9 cellular contexts compared by ENCODE assay signal in genomic region chr1:44675186-44675585, GRCh38. TPM values are rescaled to one million over a fixed set of nuclear protein-coding genes. Genes with fewer than 3 reads are reported as not detected.
A peak's percentile ranks its signal among the peaks of the same experiment; 100 is the strongest.
DNase-seq lines count a peak whose midpoint lies in the region; ATAC-seq and TF ChIP-seq lines count a peak whose summit lies in the region.
"Had no signal": no experiment of that assay in that cellular context is flagged by ENCODE, and none has a peak within 500 bp of the region (broad histone marks: within the 10 kb centered on the region; RNA-seq: fewer than 3 reads in every experiment).

No MANE protein-coding gene starts in this region.

- H3K27me3 ChIP-seq in left ventricle myocardium inferior (ENCODE audit: low read depth) (no peaks in the 10 kb centered on the region), breast epithelium (no peaks in the 10 kb centered on the region)

- TF ChIP-seq CTCF in left ventricle myocardium inferior (IDR thresholded peaks at IDR 0.05; ENCODE audit: borderline replicate concordance): no peak
- no peak for TF ChIP-seq CTCF in breast epithelium (IDR thresholded peaks at IDR 0.05)

- H3K4me3 Mint-ChIP-seq in naive B cell: peak overlapping the region in 7 of 8 donors; percentile 76 to 97 (median 94)

- no peaks in the 10 kb centered on the region for H3K27me3 Mint-ChIP-seq in naive B cell

- no peak for TF ChIP-seq POLR2A in breast epithelium (IDR thresholded peaks at IDR 0.05)

- peak overlapping the region; percentile 74 for H3K4me3 ChIP-seq in left ventricle myocardium inferior
- H3K4me3 ChIP-seq in breast epithelium: peak overlapping the region; percentile 66 to 84 (median 66)

- H3K27ac ChIP-seq in left ventricle myocardium inferior (replicated peaks): peak overlapping the region; percentile 97
- peak overlapping the region; percentile 98 to 99 for H3K27ac ChIP-seq in breast epithelium

- DNase-seq in left ventricle myocardium inferior (no peak), Right ventricle myocardium inferior (ENCODE audit: missing footprints) (no peak), breast epithelium (ENCODE audit: low spot score in 2 of 2) (peak in 1 of 2 donors; percentile 25), naive B cell (no peak), NCI-H187 treated with DMSO at 0.1 percent for 48 hours (lab: John Stamatoyannopoulos, UW) (no peak)

- H3K9me3 ChIP-seq in left ventricle myocardium inferior (replicated peaks) (no peaks in the 10 kb centered on the region), breast epithelium (no peaks in the 10 kb centered on the region)

- intact Hi-C loops in left ventricle myocardium inferior (cut with micrococcal nuclease) (no loop called here), Right ventricle myocardium inferior (cut with DNase I) (no loop called here), breast epithelium (cut with DNase I; ENCODE audit: low total_unique reads) (no loop called here)

- peaks cover 29 to 39% (median 32%) of the 10 kb centered on the region in 3 donors for H3K4me1 Mint-ChIP-seq in naive B cell

- no peaks in the 10 kb centered on the region for H3K9me3 Mint-ChIP-seq in naive B cell

- ATAC-seq in Right ventricle myocardium inferior (no peak), naive B cell (ENCODE audit: low read depth in 2 of 2) (no peak), HG02852 (IDR thresholded peaks at IDR 0.05; ENCODE audit: unreplicated experiment) (no peak), GM21526 (IDR thresholded peaks at IDR 0.05; ENCODE audit: low FRiP score, unreplicated experiment) (no peak), GM21786 (IDR thresholded peaks at IDR 0.05; ENCODE audit: unreplicated experiment) (no peak)

- H3K27ac Mint-ChIP-seq in naive B cell: peak overlapping the region in 5 of 6 donors; percentile 82 to 97 (median 96)

- H3K36me3 Mint-ChIP-seq in naive B cell: no peaks in the 10 kb centered on the region

- H3K36me3 ChIP-seq in left ventricle myocardium inferior: no peaks in the 10 kb centered on the region
- H3K36me3 ChIP-seq in breast epithelium: no peaks in the 10 kb centered on the region

- H3K4me1 ChIP-seq in left ventricle myocardium inferior: peaks cover 62% of the 10 kb centered on the region
- peaks cover 6 to 23% of the 10 kb centered on the region in 2 donors for H3K4me1 ChIP-seq in breast epithelium

RNA-seq across cellular contexts. Expression of gene ARMH1, which starts 0.7 kb away (rescaled TPM):
- total RNA-seq in left ventricle myocardium inferior (1.1 TPM), Right ventricle myocardium inferior (0.78 TPM), breast epithelium (1 to 10 TPM; 1.8 to 3.8 (median 2.9) TPM)
- 10 to 100 TPM; 14.0 to 28.1 (median 18.6) TPM for polyA plus RNA-seq in naive B cell (ENCODE audit: low read depth in 6 of 6)
- total RNA-seq: Daoy had no signal

RNA-seq across cellular contexts. Expression of gene TMEM53, which starts 0.9 kb away (rescaled TPM):
- total RNA-seq in left ventricle myocardium inferior (11.5 TPM), Right ventricle myocardium inferior (11.8 TPM), breast epithelium (1 to 10 TPM; 8.3 to 9.4 (median 9.2) TPM)
- 10 to 100 TPM in 1 of 6 donors, 1 to 10 TPM in 5; 1.2 to 10.3 (median 7.4) TPM for polyA plus RNA-seq in naive B cell (ENCODE audit: low read depth in 6 of 6)

RNA-seq across cellular contexts. Expression of gene RNU5D-1, which starts 55.8 kb away (rescaled TPM):
- not detected for total RNA-seq in left ventricle myocardium inferior
- not detected for total RNA-seq in Right ventricle myocardium inferior
- not detected for total RNA-seq in breast epithelium
- polyA plus RNA-seq in naive B cell (ENCODE audit: low read depth in 6 of 6): not detected
- total RNA-seq: Daoy had no signal
